1 cellular context compared by ENCODE assay signal in the genomic region with DNA sequence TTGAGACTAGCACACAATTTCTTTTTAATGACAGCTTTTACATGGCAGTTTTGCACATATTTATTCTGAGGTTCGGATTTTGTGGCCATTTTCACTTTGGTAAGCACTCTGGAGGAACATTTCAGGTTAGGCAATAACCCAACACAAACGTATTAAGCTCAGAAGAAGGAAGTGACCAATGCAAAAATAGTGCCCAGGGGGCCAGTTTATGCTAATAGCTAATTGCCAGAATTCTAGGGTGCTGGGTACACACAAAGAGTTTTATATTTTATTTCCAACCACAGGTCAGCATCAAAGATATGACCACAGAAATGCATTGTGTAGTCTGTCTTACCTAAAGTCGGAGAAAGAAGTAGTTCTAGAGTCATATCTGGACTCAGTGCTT.
TF ChIP-seq lines count a peak whose summit lies in the region.

No MANE protein-coding gene starts in this region.

TF ChIP-seq in A549, 52 proteins besides CTCF, POLR2A, EP300 and RAD21 (continued from another document):
- TF ChIP-seq, protein P1, sequence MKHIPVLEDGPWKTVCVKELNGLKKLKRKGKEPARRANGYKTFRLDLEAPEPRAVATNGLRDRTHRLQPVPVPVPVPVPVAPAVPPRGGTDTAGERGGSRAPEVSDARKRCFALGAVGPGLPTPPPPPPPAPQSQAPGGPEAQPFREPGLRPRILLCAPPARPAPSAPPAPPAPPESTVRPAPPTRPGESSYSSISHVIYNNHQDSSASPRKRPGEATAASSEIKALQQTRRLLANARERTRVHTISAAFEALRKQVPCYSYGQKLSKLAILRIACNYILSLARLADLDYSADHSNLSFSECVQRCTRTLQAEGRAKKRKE (CRISPR knock-in tag; IDR thresholded peaks at IDR 0.05; ENCODE audit: low read depth) = no peak
- TF ChIP-seq TFCP2L1 (CRISPR knock-in tag; IDR thresholded peaks at IDR 0.05) (no peak), HEYL (CRISPR knock-in tag; IDR thresholded peaks at IDR 0.05) (no peak), MAZ (IDR thresholded peaks at IDR 0.05; ENCODE audit: borderline replicate concordance, low read depth, low read length) (no peak), ZFP36 (IDR thresholded peaks at IDR 0.05; ENCODE audit: borderline replicate concordance, partially characterized antibody) (no peak)
- TF ChIP-seq, protein P2, sequence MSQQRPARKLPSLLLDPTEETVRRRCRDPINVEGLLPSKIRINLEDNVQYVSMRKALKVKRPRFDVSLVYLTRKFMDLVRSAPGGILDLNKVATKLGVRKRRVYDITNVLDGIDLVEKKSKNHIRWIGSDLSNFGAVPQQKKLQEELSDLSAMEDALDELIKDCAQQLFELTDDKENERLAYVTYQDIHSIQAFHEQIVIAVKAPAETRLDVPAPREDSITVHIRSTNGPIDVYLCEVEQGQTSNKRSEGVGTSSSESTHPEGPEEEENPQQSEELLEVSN (IDR thresholded peaks at IDR 0.05; ENCODE audit: borderline replicate concordance, low read depth) = no peak
- TF ChIP-seq, protein P3, sequence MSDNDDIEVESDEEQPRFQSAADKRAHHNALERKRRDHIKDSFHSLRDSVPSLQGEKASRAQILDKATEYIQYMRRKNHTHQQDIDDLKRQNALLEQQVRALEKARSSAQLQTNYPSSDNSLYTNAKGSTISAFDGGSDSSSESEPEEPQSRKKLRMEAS (IDR thresholded peaks at IDR 0.05) = no peak
